In the genomic region with DNA sequence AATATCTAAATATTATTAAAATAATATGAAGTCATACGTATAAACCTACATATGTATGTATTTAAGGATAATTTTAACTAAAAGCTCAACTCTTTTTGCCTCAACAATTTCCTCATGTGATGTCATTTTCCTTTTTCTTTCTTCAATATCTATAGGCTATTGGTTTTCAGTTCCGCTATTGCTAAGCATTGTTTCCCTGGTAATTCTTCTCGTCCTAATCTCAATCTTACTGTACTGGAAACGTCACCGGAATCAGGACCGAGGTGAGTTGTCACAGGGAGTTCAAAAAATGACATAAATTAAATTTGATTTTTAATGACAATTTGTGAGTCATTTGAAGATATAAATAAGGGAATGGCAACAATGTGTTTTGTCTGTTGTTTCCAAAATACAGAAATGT, we compare ENCODE assay signal across 28 cellular contexts. TPM values are rescaled to one million over a fixed set of nuclear protein-coding genes. Genes with fewer than 3 reads are reported as not detected.
"Had no signal": no experiment of that assay in that cellular context is flagged by ENCODE, and none has a peak within 500 bp of the region (broad histone marks: within the 10 kb centered on the region; RNA-seq: fewer than 3 reads in every experiment).

No MANE protein-coding gene starts in this region.

- H3K9me3 ChIP-seq: esophagus squamous epithelium, lower lobe of right lung, ovary, psoas muscle, thoracic aorta, tibial nerve, upper lobe of left lung had no signal

- H3K4me3 Mint-ChIP-seq: endodermal cell; naive thymus-derived CD8-positive, alpha-beta T cell; stimulated activated naive B cell treated with anti-CD40 and anti-IgM and Interleukin-4, amounts not matched to agents 10 μg/mL and 1 μg/mL and 100 μg/mL, for 72 hours had no signal

- ATAC-seq: left ventricle myocardium superior; lower lobe of right lung; naive thymus-derived CD8-positive, alpha-beta T cell; psoas muscle; right cardiac atrium; stimulated activated naive B cell treated with anti-CD40 and anti-IgM and Interleukin-4, amounts not matched to agents 10 μg/mL and 1 μg/mL and 100 μg/mL, for 72 hours had no signal

- H3K27ac Mint-ChIP-seq: naive thymus-derived CD8-positive, alpha-beta T cell had no signal

- FAIRE-seq: colon, keratinocyte, urothelium cell line had no signal

- H3K27me3 Mint-ChIP-seq: naive thymus-derived CD8-positive, alpha-beta T cell; stimulated activated naive B cell treated with anti-CD40 and anti-IgM and Interleukin-4, amounts not matched to agents 10 μg/mL and 1 μg/mL and 100 μg/mL, for 72 hours; stimulated activated naive CD8-positive, alpha-beta T cell treated with anti-CD3 and anti-CD28 coated beads, Interleukin-15, Interleukin-2, amounts not matched to agents 100 ng/mL and 50 ng/mL, for 24 hours had no signal

- H3K4me1 ChIP-seq: lower lobe of right lung, upper lobe of left lung had no signal

- H3K36me3 ChIP-seq: esophagus squamous epithelium, lower lobe of right lung, ovary had no signal

- H3K27me3 ChIP-seq: esophagus squamous epithelium, ovary, tibial nerve, upper lobe of left lung had no signal

- H3K9me3 Mint-ChIP-seq: endodermal cell; naive thymus-derived CD8-positive, alpha-beta T cell; stimulated activated naive CD8-positive, alpha-beta T cell treated with anti-CD3 and anti-CD28 coated beads, Interleukin-15, Interleukin-2, amounts not matched to agents 100 ng/mL and 50 ng/mL, for 24 hours had no signal

- DNase-seq: effector CD8-positive, alpha-beta T cell; endodermal cell; erythroblast; esophagus squamous epithelium; foreskin melanocyte; head of caudate nucleus; left ventricle myocardium superior; lower lobe of right lung; naive thymus-derived CD8-positive, alpha-beta T cell; occipital lobe; ovary; posterior cingulate gyrus; psoas muscle; right cardiac atrium; stimulated activated CD4-positive, alpha-beta T cell treated with anti-CD3 and anti-CD28 coated beads, Interleukin-15, amount 100 ng/mL, for 24 hours; stimulated activated CD4-positive, alpha-beta T cell treated with anti-CD3 and anti-CD28 coated beads, Interleukin-2, amount 100 ng/mL, for 48 hours; stimulated activated naive B cell treated with anti-CD40 and anti-IgM and Interleukin-4, amounts not matched to agents 10 μg/mL and 1 μg/mL and 100 μg/mL, for 72 hours; upper lobe of left lung had no signal

- H3K27ac ChIP-seq: lower lobe of right lung, ovary, psoas muscle, thoracic aorta had no signal

- H3K4me3 ChIP-seq: esophagus squamous epithelium, lower lobe of right lung, ovary, psoas muscle, skin epidermis, thoracic aorta, tibial nerve, upper lobe of left lung had no signal

RNA-seq across cellular contexts. Expression of gene SLC9C1, which starts 55.5 kb away (rescaled TPM):
- total RNA-seq: esophagus squamous epithelium; lower lobe of right lung; mesenteric fat pad; myocyte; naive thymus-derived CD8-positive, alpha-beta T cell; thoracic aorta; tibial nerve; upper lobe of left lung had no signal
- polyA plus RNA-seq: keratinocyte; naive thymus-derived CD8-positive, alpha-beta T cell; neural cell had no signal
